ENCODE assay signal across 15 cellular contexts in genomic region chr22:27474112-27474571, GRCh38.
DNase-seq lines count a peak whose midpoint lies in the region; ATAC-seq and TF ChIP-seq lines count a peak whose summit lies in the region.
"Had no signal": no experiment of that assay in that cellular context is flagged by ENCODE, and none has a peak within 500 bp of the region (broad histone marks: within the 10 kb centered on the region; RNA-seq: fewer than 3 reads in every experiment).

No MANE protein-coding gene starts in this region.

- H3K9ac ChIP-seq in IMR-90 (ENCODE audit: low read depth, low read length) = no peak overlapping the region

- H2AFZ ChIP-seq in IMR-90 (replicated peaks; ENCODE audit: low read length, poor library complexity) (peak overlapping the region; percentile 4), hepatocyte (no peak overlapping the region)

- H3K36me3 ChIP-seq in IMR-90 (ENCODE audit: control insufficient read depth, insufficient read depth, low read length) (no peaks in the 10 kb centered on the region), hepatocyte (replicated peaks; ENCODE audit: insufficient read depth, low read depth) (no peaks in the 10 kb centered on the region), tibial artery (no peaks in the 10 kb centered on the region)
- H3K36me3 ChIP-seq: transverse colon had no signal

- H3K4me1 ChIP-seq in IMR-90 (ENCODE audit: control insufficient read depth, insufficient read depth, low read length) = peaks cover 25% of the 10 kb centered on the region
- peaks cover 26% of the 10 kb centered on the region for H3K4me1 ChIP-seq in hepatocyte (ENCODE audit: insufficient read depth)
- H3K4me1 ChIP-seq in tibial artery = peaks cover 0 to 9% (median 6%) of the 10 kb centered on the region in 4 donors
- H3K4me1 ChIP-seq: transverse colon had no signal

- 0 out of 2 replicates have a peak overlapping the region, but pooled peaks have one; percentile 79 for H4K5ac ChIP-seq in IMR-90 (ENCODE audit: low read depth, low read length)

- H3K27ac ChIP-seq in IMR-90 (ENCODE audit: insufficient read depth, low read length) = no peak overlapping the region
- peak overlapping the region; percentile 12 for H3K27ac ChIP-seq in hepatocyte
- peak overlapping the region in 15 of 21 experiments; percentile 4 to 79 (median 54) for H3K27ac ChIP-seq in skin epidermis
- no peak overlapping the region for H3K27ac ChIP-seq in tibial artery
- H3K27ac ChIP-seq: transverse colon had no signal

- no peak for TF ChIP-seq POLR2A in IMR-90 (IDR thresholded peaks at IDR 0.05; ENCODE audit: low read depth, low read length)

- no TSS peak for BruUV-seq in IMR-90 (replicated peaks; lab: Mats Ljungman, UMichigan)

- TF ChIP-seq CTCF in IMR-90 (conservative IDR thresholded peaks at IDR 0.05; ENCODE audit: low read depth, low read length) (no peak), hepatocyte (IDR thresholded peaks at IDR 0.05; ENCODE audit: poor library complexity) (no peak), tibial artery (IDR thresholded peaks at IDR 0.05) (no peak)

- 94% methylated on average over 2 of the region's 9 CpGs; no CpG with 5 or more reads in 1 of the 2 experiments for WGBS in IMR-90 (ENCODE audit: extremely low coverage in 2 of 2, insufficient read length in 1 of 2), 2 experiments
- 82% methylated on average over 9 of the region's 9 CpGs for WGBS in hepatocyte (ENCODE audit: low lambda C conversion rate, missing lambda C conversion rate)

- peak overlapping the region; percentile 50 for H4K91ac ChIP-seq in IMR-90 (ENCODE audit: insufficient read depth, low read depth, low read length)

- H3K9me1 ChIP-seq in IMR-90 (ENCODE audit: insufficient read depth, low read length) = peaks cover 26% of the 10 kb centered on the region

- intact Hi-C loops in IMR-90 (cut with micrococcal nuclease) (no loop called here), sciatic nerve (cut with DNase I) (no loop called here), tibial artery (cut with DNase I; ENCODE audit: low total_unique reads) (no loop called here)

- no peak overlapping the region for H3K4me2 ChIP-seq in IMR-90 (ENCODE audit: low read depth, low read length)
- no peak overlapping the region for H3K4me2 ChIP-seq in hepatocyte

- peak overlapping the region; percentile 5 for H3K14ac ChIP-seq in IMR-90 (replicated peaks; ENCODE audit: low read depth, low read length)

- H3K9me2 ChIP-seq in hepatocyte (replicated peaks; ENCODE audit: insufficient read depth) = no peaks in the 10 kb centered on the region

- no peak for TF ChIP-seq RAD21 in IMR-90 (IDR thresholded peaks at IDR 0.05; ENCODE audit: low read length)

- POLR2A ChIA-PET in IMR-90 (lab: Charles Lee; ENCODE audit: unreplicated experiment) = no interaction called here

- H2AK5ac ChIP-seq in IMR-90 (ENCODE audit: low read depth, low read length) = peak overlapping the region; percentile 72; the same call in 1 of the 2 replicates

- DNase-seq in IMR-90 (no peak), amniotic epithelial cell (ENCODE audit: low read depth) (peak; percentile 50), hepatocyte (ENCODE audit: low spot score) (no peak), sciatic nerve (ENCODE audit: low spot score) (no peak), GM03348 (ENCODE audit: low spot score) (no peak), NCI-H1092 (lab: John Stamatoyannopoulos, UW) (no peak), tibial artery (no peak)
- DNase-seq: activated CD4-positive, CD25-positive, alpha-beta regulatory T cell treated with anti-CD3 and anti-CD28 coated beads, Interleukin-2, amount 50 U/mL, for 72 hours; foreskin melanocyte; left ventricle myocardium superior; NCI-H187; NCI-H510A; transverse colon had no signal

- H3K9me3 ChIP-seq in IMR-90 (ENCODE audit: control insufficient read depth, insufficient read depth, low read length) = no peaks in the 10 kb centered on the region
- no peaks in the 10 kb centered on the region for H3K9me3 ChIP-seq in hepatocyte (ENCODE audit: low read depth)
- no peaks in the 10 kb centered on the region for H3K9me3 ChIP-seq in tibial artery
- H3K9me3 ChIP-seq: transverse colon had no signal

- ATAC-seq in IMR-90 (ENCODE audit: low read depth) (no peak), sciatic nerve (no peak)
- ATAC-seq: left ventricle myocardium superior; stimulated activated memory B cell treated with anti-CD40 and anti-IgM and Interleukin-4, amounts not matched to agents 10 μg/mL and 1 μg/mL and 100 μg/mL, for 72 hours had no signal

- H4K20me1 ChIP-seq in IMR-90 (ENCODE audit: insufficient read depth, low read length) (no peaks in the 10 kb centered on the region), hepatocyte (ENCODE audit: insufficient read depth, poor library complexity, severe bottlenecking) (no peaks in the 10 kb centered on the region)

- dilution Hi-C loops in IMR-90 (cut with HindIII; ENCODE audit: low sequenced_read_pairs, unreplicated experiment) = no loop called here

- peak overlapping the region; percentile 91; the same call in 1 of the 2 replicates for H3K18ac ChIP-seq in IMR-90 (ENCODE audit: low read depth, low read length)

- in situ Hi-C loops in IMR-90 (cut with MboI; ENCODE audit: low sequenced_read_pairs) = no loop called here

- CTCF ChIA-PET in IMR-90 (lab: Yijun Ruan, JAX) = interaction anchor here (0.6 to 1.1 kb wide), 2 partner anchors 15 to 638 kb away, joined by 3 to 4 read pairs; no protein-coding TSS in a partner anchor

- no peaks in the 10 kb centered on the region for H3K79me2 ChIP-seq in hepatocyte

- H2AK9ac ChIP-seq in IMR-90 (replicated peaks; ENCODE audit: low read depth, low read length, poor library complexity) = peak overlapping the region; percentile 87

- peak overlapping the region; percentile 54; the same call in 2 of the 3 replicates for H2BK15ac ChIP-seq in IMR-90 (ENCODE audit: low read depth, low read length)

- H3K56ac ChIP-seq in IMR-90 (ENCODE audit: extremely low read depth, insufficient read depth, low read length) = no peak overlapping the region

- no peak overlapping the region for H3K23ac ChIP-seq in IMR-90 (ENCODE audit: low read depth, low read length)

- H3K4ac ChIP-seq in IMR-90 (ENCODE audit: low read depth, low read length) = peak overlapping the region; percentile 83

- no peaks in the 10 kb centered on the region for H3K79me1 ChIP-seq in IMR-90 (ENCODE audit: low read depth in 1 of 2, low read length in 2 of 2)

- peak overlapping the region; percentile 85 for H2BK20ac ChIP-seq in IMR-90 (ENCODE audit: low read depth, low read length)

- no peak overlapping the region for H3K4me3 ChIP-seq in IMR-90 (ENCODE audit: insufficient read depth, low read depth, low read length)
- no peak overlapping the region for H3K4me3 ChIP-seq in hepatocyte
- H3K4me3 ChIP-seq in skin epidermis = no peak overlapping the region
- no peak overlapping the region for H3K4me3 ChIP-seq in tibial artery
- H3K4me3 ChIP-seq: transverse colon had no signal

- H2BK120ac ChIP-seq in IMR-90 (ENCODE audit: low read depth, low read length) = peak overlapping the region; percentile 87

- peak overlapping the region in 1 of 2 experiments; percentile 71; a peak in 2 of 4 replicates for H4K8ac ChIP-seq in IMR-90 (ENCODE audit: low read depth in 2 of 2, low read length in 2 of 2)

- H2BK5ac ChIP-seq in IMR-90 (ENCODE audit: low read depth, low read length, poor library complexity, severe bottlenecking) = no peak overlapping the region

- H3K27me3 ChIP-seq in IMR-90 (ENCODE audit: control insufficient read depth, insufficient read depth, low read length) = peaks cover 7% of the 10 kb centered on the region; the same call in 1 of the 2 replicates
- H3K27me3 ChIP-seq in hepatocyte = no peaks in the 10 kb centered on the region
- no peaks in the 10 kb centered on the region for H3K27me3 ChIP-seq in tibial artery
- H3K27me3 ChIP-seq: transverse colon had no signal

TF ChIP-seq in IMR-90, 13 proteins besides CTCF, POLR2A, EP300 and RAD21:
- TF ChIP-seq ELK1 (IDR thresholded peaks at IDR 0.05; ENCODE audit: borderline replicate concordance, low read depth, low read length) (no peak), MAZ (IDR thresholded peaks at IDR 0.05; ENCODE audit: borderline replicate concordance, low read depth, low read length) (no peak), CEBPB (IDR thresholded peaks at IDR 0.05; ENCODE audit: low read depth, low read length) (no peak), RFX5 (IDR thresholded peaks at IDR 0.05; ENCODE audit: low read depth, low read length) (no peak)
TF ChIP-seq in IMR-90: peak in this region for 0.

Comparison
In these comparisons a context has a peak if more than half of its experiments do, and no peak if none do; other contexts are left out.
1. H3K27ac ChIP-seq: peak in hepatocyte (single experiment) and skin epidermis (15 of 21); none in IMR-90 (single experiment) and tibial artery (0 of 2).